In the genomic region with DNA sequence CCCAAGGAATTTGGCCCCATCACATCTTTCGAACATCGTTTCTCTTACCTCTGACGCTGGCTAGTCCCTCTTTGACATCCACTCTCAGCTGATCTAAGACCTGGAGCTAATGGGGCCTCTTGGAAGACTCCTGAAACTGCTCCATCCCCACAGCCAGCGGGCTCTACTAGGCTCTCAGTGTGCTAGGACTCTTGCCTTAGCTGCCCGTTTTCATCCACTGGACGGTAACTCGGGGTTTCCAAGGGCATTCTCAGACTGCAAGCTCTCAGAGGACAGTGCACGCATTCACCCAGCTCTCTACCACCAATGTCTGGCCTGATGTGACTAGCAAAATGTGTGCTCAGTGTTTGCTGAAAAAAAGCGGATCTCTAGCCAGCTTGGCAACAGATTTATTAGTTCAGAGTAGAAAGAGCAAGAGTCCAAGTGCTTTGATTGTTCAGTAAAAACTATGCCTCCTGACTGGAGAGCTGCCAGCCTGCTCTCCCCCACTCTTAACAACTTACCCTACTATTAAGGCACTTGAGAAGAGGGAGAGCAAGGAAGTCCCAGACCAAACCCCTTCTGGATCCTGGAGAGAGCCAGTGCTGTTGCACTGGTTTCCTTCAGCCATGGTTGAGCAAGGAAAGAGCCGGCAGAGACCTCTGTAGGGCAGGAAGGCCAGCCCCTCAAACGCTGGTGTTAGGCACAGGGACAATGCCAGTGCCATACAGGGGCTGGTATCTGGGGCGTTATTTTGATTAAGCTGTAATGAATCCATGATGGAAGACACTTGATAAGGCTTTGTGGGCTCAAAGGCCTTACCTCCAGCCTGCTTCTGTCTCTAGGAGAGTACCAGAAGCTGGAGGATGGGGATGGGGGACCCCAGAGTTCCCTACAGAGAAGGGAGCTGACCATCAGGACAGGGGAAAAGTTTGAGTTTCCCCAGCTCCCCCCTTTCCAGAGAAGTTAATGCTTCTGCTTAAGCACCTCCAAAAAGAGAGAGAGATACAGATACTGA, we compare ENCODE assay signal across 1 cellular context.
A peak's percentile ranks its signal among the peaks of the same experiment; 100 is the strongest.
TF ChIP-seq lines count a peak whose summit lies in the region.

No MANE protein-coding gene starts in this region.

TF ChIP-seq in H1, 55 proteins besides CTCF, POLR2A, EP300 and RAD21:
- TF ChIP-seq TEAD4 (IDR thresholded peaks at IDR 0.05; ENCODE audit: low read depth, low read length): 0 out of 2 replicates have a peak, but pooled peaks have one; percentile 27
- TF ChIP-seq POLR2AphosphoS5 (IDR thresholded peaks at IDR 0.05; ENCODE audit: low read depth, low read length): no peak
- no peak for TF ChIP-seq FOSL1 (IDR thresholded peaks at IDR 0.05; ENCODE audit: insufficient read depth, low read depth, low read length)
- TF ChIP-seq SAP30 (IDR thresholded peaks at IDR 0.05; ENCODE audit: insufficient read depth, insufficient replicate concordance, low read length): peak; percentile 71
- no peak for TF ChIP-seq RNF2 (IDR thresholded peaks at IDR 0.05; ENCODE audit: borderline replicate concordance, low read depth, low read length, missing control alignments, poor library complexity, severe bottlenecking)
- TF ChIP-seq SIN3A (conservative IDR thresholded peaks at IDR 0.05 in 1 of 2, IDR thresholded peaks at IDR 0.05 in 1 of 2; ENCODE audit: low read depth in 1 of 2, low read length in 2 of 2): peak in 1 of 2 experiments; percentile 53; a peak in 2 of 4 replicates
